Comparison of ENCODE assay signal across 16 cellular contexts in the genomic region with DNA sequence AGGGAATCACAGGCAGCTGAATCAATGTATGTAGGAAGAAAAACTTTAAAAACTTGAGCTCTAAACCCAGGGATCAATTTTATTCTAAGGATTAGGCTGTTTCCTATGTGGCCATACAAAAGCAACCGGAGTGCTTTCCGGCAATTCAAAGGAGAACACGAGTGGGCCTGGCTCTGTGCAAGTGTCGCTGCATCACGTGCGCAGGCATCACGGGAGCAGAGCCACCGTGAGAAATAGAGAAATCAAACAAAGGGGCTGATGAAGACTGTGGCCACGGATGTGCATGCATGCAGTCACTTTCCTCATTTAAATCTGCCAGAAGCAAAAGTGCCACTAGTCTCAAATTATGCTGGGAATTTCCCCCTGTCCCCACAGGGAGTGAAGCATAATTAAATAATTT.
DNase-seq lines count a peak whose midpoint lies in the region; ATAC-seq and TF ChIP-seq lines count a peak whose summit lies in the region.
"Had no signal": no experiment of that assay in that cellular context is flagged by ENCODE, and none has a peak within 500 bp of the region (broad histone marks: within the 10 kb centered on the region; RNA-seq: fewer than 3 reads in every experiment).

No MANE protein-coding gene starts in this region.

- WGBS in endodermal cell (ENCODE audit: insufficient coverage in 1 of 2, insufficient read length in 1 of 2), 2 experiments, result 94 to 98% methylated on average over 9 of the region's 9 CpGs

- TF ChIP-seq POLR2A in erythroblast (IDR thresholded peaks at IDR 0.05; ENCODE audit: low read length), result no peak

- H3K9me3 ChIP-seq in left ventricle myocardium inferior (replicated peaks), result no peaks in the 10 kb centered on the region
- H3K9me3 ChIP-seq in endodermal cell (ENCODE audit: control insufficient read depth, low read length), result no peaks in the 10 kb centered on the region
- H3K9me3 ChIP-seq: HAP-1 had no signal

- H3K36me3 Mint-ChIP-seq in nephron (ENCODE audit: low read depth), result peaks cover 19% of the 10 kb centered on the region
- H3K36me3 Mint-ChIP-seq in endodermal cell (ENCODE audit: low read depth), result peaks cover 17% of the 10 kb centered on the region
- H3K36me3 Mint-ChIP-seq: CD8-positive, alpha-beta T cell had no signal

- H3K4me3 ChIP-seq in left ventricle myocardium inferior (no peak overlapping the region), endodermal cell (ENCODE audit: low read length) (no peak overlapping the region)
- H3K4me3 ChIP-seq: HAP-1 had no signal

- H3K27me3 ChIP-seq in left ventricle myocardium inferior (ENCODE audit: low read depth) (no peaks in the 10 kb centered on the region), endodermal cell (ENCODE audit: control insufficient read depth, insufficient read depth, low read length, poor library complexity, severe bottlenecking) (no peaks in the 10 kb centered on the region)

- peaks cover 8% of the 10 kb centered on the region for H3K36me3 ChIP-seq in left ventricle myocardium inferior
- H3K36me3 ChIP-seq in endodermal cell (ENCODE audit: control insufficient read depth, insufficient read depth, low read length), result peaks cover 2% of the 10 kb centered on the region
- H3K36me3 ChIP-seq: HAP-1 had no signal

- intact Hi-C loops in left ventricle myocardium inferior (cut with micrococcal nuclease), result no loop called here
- intact Hi-C loops in cardiac septum (cut with DNase I), result no loop called here
- intact Hi-C loops in head of caudate nucleus (cut with DNase I), result no loop called here

- no peak for ATAC-seq in left lobe of liver
- ATAC-seq: CD8-positive, alpha-beta T cell; HepG2 had no signal

- H3K4me1 ChIP-seq in left ventricle myocardium inferior (peaks cover 36% of the 10 kb centered on the region), endodermal cell (ENCODE audit: control insufficient read depth, insufficient read depth, low read length) (peaks cover 8% of the 10 kb centered on the region)
- H3K4me1 ChIP-seq: HAP-1 had no signal

- H3K9ac ChIP-seq in endodermal cell (ENCODE audit: extremely low read depth, low read length, poor library complexity, severe bottlenecking), result no peak overlapping the region

- H3K4me1 Mint-ChIP-seq in nephron, result peaks cover 21% of the 10 kb centered on the region
- peaks cover 22% of the 10 kb centered on the region for H3K4me1 Mint-ChIP-seq in endodermal cell

- H3K4me3 Mint-ChIP-seq in nephron, result no peak overlapping the region
- H3K4me3 Mint-ChIP-seq in endodermal cell, result no peak overlapping the region
- H3K4me3 Mint-ChIP-seq: CD14-positive monocyte; CD8-positive, alpha-beta T cell had no signal

- TF ChIP-seq CTCF in left ventricle myocardium inferior (IDR thresholded peaks at IDR 0.05; ENCODE audit: borderline replicate concordance) (no peak), nephron (IDR thresholded peaks at IDR 0.05; ENCODE audit: unreplicated experiment in 3 of 3) (no peak), endodermal cell (conservative IDR thresholded peaks at IDR 0.05) (no peak)

- no peaks in the 10 kb centered on the region for H3K27me3 Mint-ChIP-seq in nephron (ENCODE audit: low read depth)
- H3K27me3 Mint-ChIP-seq in endodermal cell (ENCODE audit: insufficient read depth), result no peaks in the 10 kb centered on the region

- H3K27ac Mint-ChIP-seq in nephron (peak overlapping the region; percentile 9 to 71 (median 25)), endodermal cell (no peak overlapping the region)
- H3K27ac Mint-ChIP-seq: CD14-positive monocyte; CD8-positive, alpha-beta T cell had no signal

- DNase-seq in left ventricle myocardium inferior (no peak), cardiac septum (ENCODE audit: low spot score) (no peak), head of caudate nucleus (peak in 35 of 42 donors; percentile 14 to 85 (median 51)), left lobe of liver (ENCODE audit: low spot score) (no peak), endodermal cell (no peak), erythroblast (lab: John Stamatoyannopoulos, UW) (no peak)
- DNase-seq in activated naive CD4-positive, alpha-beta T cell treated with Interleukin-2 at 50 U/mL for 16 hours, result no peak
- DNase-seq: CD8-positive, alpha-beta T cell; COR-L47; DND-41; GDM1 had no signal

- no peaks in the 10 kb centered on the region for H3K9me3 Mint-ChIP-seq in nephron
- no peaks in the 10 kb centered on the region for H3K9me3 Mint-ChIP-seq in endodermal cell
- H3K9me3 Mint-ChIP-seq: CD8-positive, alpha-beta T cell had no signal

- H3K27ac ChIP-seq in left ventricle myocardium inferior (replicated peaks) (peak overlapping the region; percentile 45), endodermal cell (ENCODE audit: low read depth, low read length) (no peak overlapping the region)
- H3K27ac ChIP-seq: 22Rv1 had no signal

Comparison
In these comparisons a context has a peak if more than half of its experiments do, and no peak if none do; other contexts are left out.
1. DNase-seq: peak in head of caudate nucleus (35 of 42); none in left ventricle myocardium inferior (single experiment), cardiac septum (single experiment), activated naive CD4-positive, alpha-beta T cell treated with Interleukin-2 at 50 U/mL for 16 hours (single experiment), left lobe of liver (single experiment), endodermal cell (single experiment) and erythroblast (0 of 2).